ENCODE assay signal across 8 cellular contexts in genomic region chr1:87131809-87132663, GRCh38.
DNase-seq lines count a peak whose midpoint lies in the region; ATAC-seq and FAIRE-seq lines count a peak whose summit lies in the region.

No MANE protein-coding gene starts in this region.

- H3K36me3 Mint-ChIP-seq in activated CD8-positive, alpha-beta memory T cell treated with anti-CD3 and anti-CD28 coated beads, Interleukin-2, amount 10 ng/mL, durations not matched to agents 7 days and 5 days = no peaks in the 10 kb centered on the region

- no peak overlapping the region for H3K4me3 ChIP-seq in endocrine pancreas (ENCODE audit: control insufficient read depth, insufficient read depth, low read length)

- FAIRE-seq in GM19239 (lab: Jason Lieb, UNC) = peak; percentile 86

- H3K9me3 Mint-ChIP-seq in activated CD8-positive, alpha-beta memory T cell treated with anti-CD3 and anti-CD28 coated beads, Interleukin-2, amount 10 ng/mL, durations not matched to agents 7 days and 5 days (ENCODE audit: low read depth) = no peaks in the 10 kb centered on the region

- peak; percentile 87 for DNase-seq in CD1c-positive myeloid dendritic cell (ENCODE audit: extremely low spot score)
- DNase-seq in GM19239 (ENCODE audit: insufficient read length, low spot score) = peak; percentile 85
- peak; percentile 34 for DNase-seq in NCI-H82 treated with DMSO at 0.1 percent for 48 hours (lab: John Stamatoyannopoulos, UW; ENCODE audit: unreplicated experiment)
- DNase-seq in activated CD8-positive, alpha-beta memory T cell treated with anti-CD3 and anti-CD28 coated beads, Interleukin-2, amount 10 ng/mL, durations not matched to agents 7 days and 5 days = peak; percentile 79
- peak; percentile 87 for DNase-seq in midbrain (lab: John Stamatoyannopoulos, UW)
- peak; percentile 50 to 54 for DNase-seq in stimulated activated CD8-positive, alpha-beta memory T cell treated with anti-CD3 and anti-CD28 coated beads, Interleukin-15, amount 100 ng/mL, for 48 hours (ENCODE audit: low read depth in 2 of 2)

- H3K27ac Mint-ChIP-seq in activated CD8-positive, alpha-beta memory T cell treated with anti-CD3 and anti-CD28 coated beads, Interleukin-2, amount 10 ng/mL, durations not matched to agents 7 days and 5 days = no peak overlapping the region

- CTCF ChIA-PET in activated CD8-positive, alpha-beta memory T cell treated with anti-CD3 and anti-CD28 coated beads, Interleukin-2, amount 10 ng/mL, durations not matched to agents 7 days and 5 days (lab: Charles Lee) = interaction anchor here (0.8 to 0.9 kb wide), 2 partner anchors 9 to 18 kb away, joined by 3 read pairs; no protein-coding TSS in a partner anchor

- no peaks in the 10 kb centered on the region for H3K9me3 ChIP-seq in endocrine pancreas (ENCODE audit: control insufficient read depth, low read length)

- peak; percentile 99 for ATAC-seq in HG03432 (IDR thresholded peaks at IDR 0.05; ENCODE audit: unreplicated experiment)
- peak; percentile 97 for ATAC-seq in activated CD8-positive, alpha-beta memory T cell treated with anti-CD3 and anti-CD28 coated beads, Interleukin-2, amount 10 ng/mL, durations not matched to agents 7 days and 5 days

- H3K4me1 Mint-ChIP-seq in activated CD8-positive, alpha-beta memory T cell treated with anti-CD3 and anti-CD28 coated beads, Interleukin-2, amount 10 ng/mL, durations not matched to agents 7 days and 5 days = peaks cover 6% of the 10 kb centered on the region

- no peaks in the 10 kb centered on the region for H3K27me3 ChIP-seq in endocrine pancreas (ENCODE audit: control insufficient read depth, insufficient read depth, low read length)

- H3K9ac ChIP-seq in endocrine pancreas (ENCODE audit: control insufficient read depth, insufficient read depth, low read length) = peak overlapping the region; percentile 30

- peak overlapping the region; percentile 66 for H3K4me3 Mint-ChIP-seq in activated CD8-positive, alpha-beta memory T cell treated with anti-CD3 and anti-CD28 coated beads, Interleukin-2, amount 10 ng/mL, durations not matched to agents 7 days and 5 days

- H3K36me3 ChIP-seq in endocrine pancreas (ENCODE audit: control insufficient read depth, insufficient read depth, low read length) = no peaks in the 10 kb centered on the region

- peaks cover 38% of the 10 kb centered on the region for H3K27me3 Mint-ChIP-seq in activated CD8-positive, alpha-beta memory T cell treated with anti-CD3 and anti-CD28 coated beads, Interleukin-2, amount 10 ng/mL, durations not matched to agents 7 days and 5 days

- H3K4me1 ChIP-seq in endocrine pancreas (ENCODE audit: control insufficient read depth, insufficient read depth, low read length) = no peaks in the 10 kb centered on the region

Comparison
In these comparisons a context has a peak if more than half of its experiments do, and no peak if none do; other contexts are left out.
1. DNase-seq: peak in every context shown above with its lines; median percentile 87 in CD1c-positive myeloid dendritic cell; 87 in midbrain; 85 in GM19239; 79 in activated CD8-positive, alpha-beta memory T cell treated with anti-CD3 and anti-CD28 coated beads, Interleukin-2, amount 10 ng/mL, durations not matched to agents 7 days and 5 days; 52 in stimulated activated CD8-positive, alpha-beta memory T cell treated with anti-CD3 and anti-CD28 coated beads, Interleukin-15, amount 100 ng/mL, for 48 hours; 34 in NCI-H82 treated with DMSO at 0.1 percent for 48 hours.